In genomic region chr22:17213976-17214375, GRCh38 we compare ENCODE assay signal across 9 cellular contexts. TPM values are rescaled to one million over a fixed set of nuclear protein-coding genes. Genes with fewer than 3 reads are reported as not detected.
DNase-seq lines count a peak whose midpoint lies in the region; TF ChIP-seq lines count a peak whose summit lies in the region.
"Had no signal": no experiment of that assay in that cellular context is flagged by ENCODE, and none has a peak within 500 bp of the region (broad histone marks: within the 10 kb centered on the region; RNA-seq: fewer than 3 reads in every experiment).

No MANE protein-coding gene starts in this region.

- H3K36me3 Mint-ChIP-seq in T-helper 2 cell treated with Interferon-gamma antibody and Interleukin-4, amounts not matched to agents 5 μg/mL and 100 μg/mL, for 36 hours (ENCODE audit: low read depth): peaks cover 17% of the 10 kb centered on the region

- DNase-seq in activated CD4-positive, alpha-beta T cell treated with anti-CD3 and anti-CD28 coated beads, Interleukin-2, amount 50 U/mL, for 48 hours: peak; percentile 50 to 66
- DNase-seq in fibroblast of mammary gland (ENCODE audit: low read depth): peak; percentile 37
- peak; percentile 5 for DNase-seq in renal cortical epithelial cell (ENCODE audit: low read depth)
- no peak for DNase-seq in NCI-H2107 treated with DMSO at 0.1 percent for 48 hours (lab: John Stamatoyannopoulos, UW; ENCODE audit: unreplicated experiment)
- no peak for DNase-seq in SK-N-DZ (ENCODE audit: low spot score)
- no peak for DNase-seq in T-helper 2 cell treated with Interferon-gamma antibody and Interleukin-4, amounts not matched to agents 5 μg/mL and 100 μg/mL, for 36 hours (ENCODE audit: low spot score)

- H3K4me3 ChIP-seq in KMS-11 (IDR thresholded peaks at IDR 0.05; ENCODE audit: insufficient read depth, low read depth, low read length): no peak overlapping the region
- H3K4me3 ChIP-seq in fibroblast of mammary gland (ENCODE audit: control insufficient read depth, low read depth, low read length): no peak overlapping the region

- no peak overlapping the region for H3K4me3 Mint-ChIP-seq in T-helper 2 cell treated with Interferon-gamma antibody and Interleukin-4, amounts not matched to agents 5 μg/mL and 100 μg/mL, for 36 hours
- H3K4me3 Mint-ChIP-seq: stimulated activated naive CD8-positive, alpha-beta T cell treated with anti-CD3 and anti-CD28 coated beads, Interleukin-15, Interleukin-2, amounts not matched to agents 100 ng/mL and 50 ng/mL, for 24 hours had no signal

- TF ChIP-seq CTCF in C4-2B (conservative IDR thresholded peaks at IDR 0.05) (peak; percentile 71), KMS-11 (conservative IDR thresholded peaks at IDR 0.05; ENCODE audit: low read depth, low read length) (0 out of 2 replicates have a peak, but pooled peaks have one; percentile 15), fibroblast of mammary gland (conservative IDR thresholded peaks at IDR 0.05; ENCODE audit: control insufficient read depth, insufficient read depth, low read depth, low read length) (peak; percentile 52)

- no peak overlapping the region for H2AFZ ChIP-seq in KMS-11 (ENCODE audit: low read depth)

- no peak overlapping the region for H3K4me2 ChIP-seq in KMS-11

- H3K27ac ChIP-seq in C4-2B (no peak overlapping the region), KMS-11 (no peak overlapping the region)

- H3K27me3 ChIP-seq in KMS-11 (ENCODE audit: insufficient read depth, low read depth): no peaks in the 10 kb centered on the region

- H3K27ac Mint-ChIP-seq in T-helper 2 cell treated with Interferon-gamma antibody and Interleukin-4, amounts not matched to agents 5 μg/mL and 100 μg/mL, for 36 hours: no peak overlapping the region

- no peaks in the 10 kb centered on the region for H3K36me3 ChIP-seq in KMS-11 (ENCODE audit: insufficient read depth)

- H3K27me3 Mint-ChIP-seq in T-helper 2 cell treated with Interferon-gamma antibody and Interleukin-4, amounts not matched to agents 5 μg/mL and 100 μg/mL, for 36 hours (ENCODE audit: low read depth): no peaks in the 10 kb centered on the region
- H3K27me3 Mint-ChIP-seq: stimulated activated naive CD8-positive, alpha-beta T cell treated with anti-CD3 and anti-CD28 coated beads, Interleukin-15, Interleukin-2, amounts not matched to agents 100 ng/mL and 50 ng/mL, for 24 hours had no signal

- H3K9ac ChIP-seq in KMS-11: no peak overlapping the region

- no peaks in the 10 kb centered on the region for H3K9me3 Mint-ChIP-seq in T-helper 2 cell treated with Interferon-gamma antibody and Interleukin-4, amounts not matched to agents 5 μg/mL and 100 μg/mL, for 36 hours
- H3K9me3 Mint-ChIP-seq: stimulated activated naive CD8-positive, alpha-beta T cell treated with anti-CD3 and anti-CD28 coated beads, Interleukin-15, Interleukin-2, amounts not matched to agents 100 ng/mL and 50 ng/mL, for 24 hours had no signal

- peaks cover 30% of the 10 kb centered on the region for H3K4me1 Mint-ChIP-seq in T-helper 2 cell treated with Interferon-gamma antibody and Interleukin-4, amounts not matched to agents 5 μg/mL and 100 μg/mL, for 36 hours (ENCODE audit: low read depth)

- peaks cover 20% of the 10 kb centered on the region for H3K4me1 ChIP-seq in KMS-11 (ENCODE audit: low read depth, poor library complexity, severe bottlenecking)

- H3K79me2 ChIP-seq in KMS-11 (ENCODE audit: insufficient read depth, low read depth): no peaks in the 10 kb centered on the region

- H4K20me1 ChIP-seq in KMS-11 (ENCODE audit: insufficient read depth): no peaks in the 10 kb centered on the region

RNA-seq across cellular contexts. Expression of gene ADA2, which starts 5.3 kb away (rescaled TPM):
- 1.2 and 53.3 TPM in 2 replicates for total RNA-seq in renal cortical epithelial cell
- polyA plus RNA-seq in SK-N-DZ (2014; cell fraction: cytosol; rRNA removed): 0.66 and 1.1 TPM in 2 replicates
- 0.11 and 0.15 TPM in 2 replicates for polyA plus RNA-seq in SK-N-DZ (2014; cell fraction: nucleus; rRNA removed)

RNA-seq across cellular contexts. Expression of gene HDHD5, which starts 54.9 kb away (rescaled TPM):
- 25.1 and 38.6 TPM in 2 replicates for total RNA-seq in renal cortical epithelial cell
- 130 and 163 TPM in 2 replicates for polyA plus RNA-seq in SK-N-DZ (2014; cell fraction: cytosol; rRNA removed)
- polyA plus RNA-seq in SK-N-DZ (2014; cell fraction: nucleus; rRNA removed): 108 and 111 TPM in 2 replicates

Comparison
In these comparisons a context has a peak if more than half of its experiments do, and no peak if none do; other contexts are left out.
1. CTCF ChIP-seq: peak in every context shown above with its lines; median percentile 71 in C4-2B; 52 in fibroblast of mammary gland; 15 in KMS-11.
2. DNase-seq: peak in activated CD4-positive, alpha-beta T cell treated with anti-CD3 and anti-CD28 coated beads, Interleukin-2, amount 50 U/mL, for 48 hours (2 of 2), fibroblast of mammary gland (single experiment) and renal cortical epithelial cell (single experiment); none in NCI-H2107 treated with DMSO at 0.1 percent for 48 hours (single experiment), SK-N-DZ (single experiment) and T-helper 2 cell treated with Interferon-gamma antibody and Interleukin-4, amounts not matched to agents 5 μg/mL and 100 μg/mL, for 36 hours (single experiment).